Comparison of ENCODE assay signal across 11 cellular contexts in the genomic region with DNA sequence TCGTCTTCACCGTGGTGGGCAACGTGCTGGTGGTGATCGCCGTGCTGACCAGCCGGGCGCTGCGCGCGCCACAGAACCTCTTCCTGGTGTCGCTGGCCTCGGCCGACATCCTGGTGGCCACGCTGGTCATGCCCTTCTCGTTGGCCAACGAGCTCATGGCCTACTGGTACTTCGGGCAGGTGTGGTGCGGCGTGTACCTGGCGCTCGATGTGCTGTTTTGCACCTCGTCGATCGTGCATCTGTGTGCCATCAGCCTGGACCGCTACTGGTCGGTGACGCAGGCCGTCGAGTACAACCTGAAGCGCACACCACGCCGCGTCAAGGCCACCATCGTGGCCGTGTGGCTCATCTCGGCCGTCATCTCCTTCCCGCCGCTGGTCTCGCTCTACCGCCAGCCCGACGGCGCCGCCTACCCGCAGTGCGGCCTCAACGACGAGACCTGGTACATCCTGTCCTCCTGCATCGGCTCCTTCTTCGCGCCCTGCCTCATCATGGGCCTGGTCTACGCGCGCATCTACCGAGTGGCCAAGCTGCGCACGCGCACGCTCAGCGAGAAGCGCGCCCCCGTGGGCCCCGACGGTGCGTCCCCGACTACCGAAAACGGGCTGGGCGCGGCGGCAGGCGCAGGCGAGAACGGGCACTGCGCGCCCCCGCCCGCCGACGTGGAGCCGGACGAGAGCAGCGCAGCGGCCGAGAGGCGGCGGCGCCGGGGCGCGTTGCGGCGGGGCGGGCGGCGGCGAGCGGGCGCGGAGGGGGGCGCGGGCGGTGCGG. TPM values are rescaled to one million over a fixed set of nuclear protein-coding genes. Genes with fewer than 3 reads are reported as not detected.
DNase-seq lines count a peak whose midpoint lies in the region; ATAC-seq, FAIRE-seq and TF ChIP-seq lines count a peak whose summit lies in the region.
"Had no signal": no experiment of that assay in that cellular context is flagged by ENCODE, and none has a peak within 500 bp of the region (broad histone marks: within the 10 kb centered on the region; RNA-seq: fewer than 3 reads in every experiment).

No MANE protein-coding gene starts in this region.

- H3K4me1 ChIP-seq in esophagus (ENCODE audit: control insufficient read depth in 2 of 2, insufficient read depth in 2 of 2, low read length in 1 of 2), result peaks cover 8 to 9% of the 10 kb centered on the region in 2 donors
- H3K4me1 ChIP-seq in prostate gland (replicated peaks), result no peaks in the 10 kb centered on the region

- H3K36me3 ChIP-seq in esophagus (ENCODE audit: control insufficient read depth in 2 of 2, insufficient read depth in 2 of 2, low read length in 1 of 2) (no peaks in the 10 kb centered on the region), prostate gland (no peaks in the 10 kb centered on the region)

- no peaks in the 10 kb centered on the region for H3K4me1 Mint-ChIP-seq in CD4-positive, alpha-beta T cell (ENCODE audit: low read depth)

- no peaks in the 10 kb centered on the region for H3K36me3 Mint-ChIP-seq in CD4-positive, alpha-beta T cell (ENCODE audit: low read depth)

- intact Hi-C loops in prostate gland (cut with DNase I), result no loop called here
- intact Hi-C loops in CD4-positive, alpha-beta T cell (cut with DNase I, micrococcal nuclease), result no loop called here

- TF ChIP-seq POLR2A in prostate gland (IDR thresholded peaks at IDR 0.05), result no peak

- ATAC-seq in CD4-positive, alpha-beta T cell (ENCODE audit: poor library complexity), result no peak

- TF ChIP-seq CTCF in D721Med (IDR thresholded peaks at IDR 0.05; ENCODE audit: insufficient read depth, missing control alignments), result peak; percentile 37
- peak in 1 of 4 experiments; percentile 15 for TF ChIP-seq CTCF in prostate gland (IDR thresholded peaks at IDR 0.05)
- TF ChIP-seq CTCF in CD4-positive, alpha-beta T cell (IDR thresholded peaks at IDR 0.05), result no peak

- H3K27ac ChIP-seq in esophagus (ENCODE audit: low read depth in 2 of 2, low read length in 1 of 2) (no peak overlapping the region), prostate gland (peak overlapping the region in 1 of 2 donors; percentile 53)
- H3K27ac ChIP-seq in CD4-positive, alpha-beta T cell (ENCODE audit: low read depth, low read length), result no peak overlapping the region
- H3K27ac ChIP-seq: KMS-11 had no signal

- H3K27me3 Mint-ChIP-seq in CD4-positive, alpha-beta T cell, result peaks cover 25% of the 10 kb centered on the region

- H3K9me3 Mint-ChIP-seq in CD4-positive, alpha-beta T cell, result no peaks in the 10 kb centered on the region

- peaks cover 0 to 5% of the 10 kb centered on the region in 2 donors for H3K27me3 ChIP-seq in esophagus (ENCODE audit: control insufficient read depth in 1 of 2, insufficient read depth in 2 of 2, low read length in 2 of 2)
- H3K27me3 ChIP-seq in prostate gland (replicated peaks; ENCODE audit: insufficient read depth), result peaks cover 6% of the 10 kb centered on the region
- H3K27me3 ChIP-seq in CD4-positive, alpha-beta T cell (ENCODE audit: control insufficient read depth, insufficient read depth, low read length), result peaks cover 36% of the 10 kb centered on the region

- no peak overlapping the region for H3K4me3 Mint-ChIP-seq in CD4-positive, alpha-beta T cell

- H3K27ac Mint-ChIP-seq in CD4-positive, alpha-beta T cell, result no peak overlapping the region

- CTCF ChIA-PET in CD4-positive, alpha-beta T cell (lab: Charles Lee), result no interaction called here

- POLR2A ChIA-PET in CD4-positive, alpha-beta T cell (lab: Charles Lee), result no interaction called here

- no peak for FAIRE-seq in D721Med (lab: Jason Lieb, UNC)
- FAIRE-seq: TTC549 had no signal

- H3K4me3 ChIP-seq in esophagus (ENCODE audit: low read depth in 1 of 2, low read length in 2 of 2) (peak overlapping the region; percentile 11 to 53), prostate gland (peak overlapping the region; percentile 22 to 34)

- in situ Hi-C loops in ACHN (cut with HindIII; ENCODE audit: low pct_ligation_motif_present, low pct_unique_long_range_greater_than_20kb, low sequenced_read_pairs), result no loop called here

- DNase-seq in D721Med (ENCODE audit: insufficient read length, low spot score) (peak; percentile 57), NCI-H510A (lab: John Stamatoyannopoulos, UW) (peak; percentile 60), prostate gland (ENCODE audit: low spot score) (no peak), T-helper 1 cell (no peak), ACHN (no peak)
- no peak for DNase-seq in CD4-positive, alpha-beta T cell
- DNase-seq in effector CD8-positive, alpha-beta T cell (lab: John Stamatoyannopoulos, UW), result no peak
- DNase-seq: stimulated activated CD4-positive, alpha-beta T cell treated with anti-CD3 and anti-CD28 coated beads, Interleukin-4, amount 100 ng/mL, for 4 hours had no signal

- H3K9me3 ChIP-seq in esophagus (ENCODE audit: control insufficient read depth in 2 of 2, insufficient read depth in 1 of 2, low read depth in 1 of 2, low read length in 1 of 2) (peaks cover 5 to 7% of the 10 kb centered on the region in 2 donors), prostate gland (no peaks in the 10 kb centered on the region)
- H3K9me3 ChIP-seq in CD4-positive, alpha-beta T cell (ENCODE audit: control insufficient read depth, low read length), result no peaks in the 10 kb centered on the region

- WGBS in esophagus, 2 donors, result 15 to 18% methylated on average over 86 to 106 of the region's 106 CpGs
- 7% methylated on average over 93 of the region's 106 CpGs for WGBS in prostate gland

RNA-seq across cellular contexts. Expression of gene ADRA2C, which starts 0.8 kb away (rescaled TPM):
- polyA plus RNA-seq in esophagus, result 1 to 10 TPM in 1 of 2 donors, under 1 TPM in 1; 0.61 to 1.1 TPM
- total RNA-seq in prostate gland, result 10 to 100 TPM in 1 of 2 donors, under 1 TPM in 1; 0.59 to 28.6 TPM
- not detected for total RNA-seq in CD4-positive, alpha-beta T cell

Comparison
In these comparisons a context has a peak if more than half of its experiments do, and no peak if none do; other contexts are left out.
1. DNase-seq: peak in D721Med (single experiment) and NCI-H510A (single experiment); none in prostate gland (single experiment), T-helper 1 cell (0 of 5), CD4-positive, alpha-beta T cell (0 of 10), effector CD8-positive, alpha-beta T cell (single experiment) and ACHN (single experiment).